In the genomic region with DNA sequence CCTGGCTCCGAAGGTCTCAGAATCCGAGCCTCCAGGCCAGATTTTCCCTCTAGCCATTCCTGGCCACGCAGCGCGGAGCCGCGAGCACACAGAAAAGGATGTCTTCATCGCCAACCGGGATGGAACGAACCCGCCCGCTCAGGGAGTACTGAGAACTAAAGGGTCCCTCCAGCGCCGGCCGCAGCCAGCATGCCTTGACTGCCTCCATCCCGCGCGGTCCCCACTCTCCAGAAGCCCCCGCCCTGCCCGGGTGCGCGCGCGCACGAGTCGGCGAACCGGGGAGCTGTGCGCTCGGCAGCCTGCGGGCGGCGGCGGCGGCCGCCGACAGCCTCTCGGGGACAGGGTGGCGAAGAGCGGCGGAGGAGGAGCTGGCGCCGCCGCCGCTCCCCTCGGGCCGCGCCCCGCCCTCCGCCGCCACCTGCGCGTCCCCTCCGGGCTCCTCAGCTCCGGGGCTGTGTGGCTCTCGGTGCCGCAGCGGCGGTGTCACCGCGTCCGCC, we compare ENCODE assay signal across 1 cellular context.
A peak's percentile ranks its signal among the peaks of the same experiment; 100 is the strongest.
TF ChIP-seq lines count a peak whose summit lies in the region.

No MANE protein-coding gene starts in this region.

TF ChIP-seq in WTC11, 78 proteins besides CTCF, POLR2A, EP300 and RAD21 (continued from another document):
- TF ChIP-seq ATF6 (CRISPR knock-in tag; IDR thresholded peaks at IDR 0.05): no peak
- peak; percentile 15; the same call in 1 of the 2 replicates for TF ChIP-seq ESRRA (CRISPR knock-in tag; IDR thresholded peaks at IDR 0.05; ENCODE audit: borderline replicate concordance)
- TF ChIP-seq, protein P1, sequence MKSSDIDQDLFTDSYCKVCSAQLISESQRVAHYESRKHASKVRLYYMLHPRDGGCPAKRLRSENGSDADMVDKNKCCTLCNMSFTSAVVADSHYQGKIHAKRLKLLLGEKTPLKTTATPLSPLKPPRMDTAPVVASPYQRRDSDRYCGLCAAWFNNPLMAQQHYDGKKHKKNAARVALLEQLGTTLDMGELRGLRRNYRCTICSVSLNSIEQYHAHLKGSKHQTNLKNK (CRISPR knock-in tag; IDR thresholded peaks at IDR 0.05): no peak
- no peak for TF ChIP-seq PRRX2 (CRISPR knock-in tag; IDR thresholded peaks at IDR 0.05)
